In the genomic region with DNA sequence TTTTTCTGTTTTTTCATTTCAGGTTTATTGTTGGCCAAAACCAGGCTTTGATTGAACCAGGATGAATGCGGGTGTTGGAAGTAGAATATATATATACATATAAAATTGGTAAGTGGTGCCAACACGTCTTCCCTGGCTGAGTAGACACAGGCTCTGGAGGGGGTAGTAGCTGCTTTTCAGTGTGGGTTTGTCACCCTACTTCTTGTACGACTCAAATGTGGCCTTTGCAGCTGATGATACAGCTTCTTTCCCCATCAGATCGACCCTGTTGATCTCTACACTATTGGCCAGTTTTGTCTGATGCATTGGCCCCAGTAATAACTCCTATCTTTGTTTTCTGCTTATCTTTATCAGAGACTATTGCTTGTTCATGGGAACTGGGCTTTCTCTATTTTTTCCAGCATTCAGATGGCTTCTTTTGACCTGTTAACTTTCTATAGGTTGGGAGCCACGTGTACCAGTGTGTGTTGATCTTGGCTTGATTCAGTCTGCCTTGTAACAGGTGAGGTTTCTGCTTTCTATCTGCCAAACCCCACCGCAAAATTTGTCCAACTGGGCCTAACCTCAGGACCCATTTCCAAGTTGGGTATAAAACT, we compare ENCODE assay signal across 9 cellular contexts. TPM values are rescaled to one million over a fixed set of nuclear protein-coding genes. Genes with fewer than 3 reads are reported as not detected.
A peak's percentile ranks its signal among the peaks of the same experiment; 100 is the strongest.
DNase-seq lines count a peak whose midpoint lies in the region; ATAC-seq, FAIRE-seq and TF ChIP-seq lines count a peak whose summit lies in the region.
"Had no signal": no experiment of that assay in that cellular context is flagged by ENCODE, and none has a peak within 500 bp of the region (broad histone marks: within the 10 kb centered on the region; RNA-seq: fewer than 3 reads in every experiment).

No MANE protein-coding gene starts in this region.

- H4K20me1 ChIP-seq in K562 (replicated peaks; ENCODE audit: control insufficient read depth, insufficient read depth, low read length) = peaks cover 60% of the 10 kb centered on the region

- CTCF ChIA-PET in K562 (lab: Yijun Ruan, JAX; ENCODE audit: low intra/inter-chr PET ratio) = no interaction called here

- H3K36me3 ChIP-seq in BE2C (peaks cover 73% of the 10 kb centered on the region), K562 (ENCODE audit: control insufficient read depth, insufficient read depth, low read length) (peaks cover 76% of the 10 kb centered on the region)

- no peak for TF ChIP-seq POLR2A in K562 (conservative IDR thresholded peaks at IDR 0.05)

- H3K4me1 ChIP-seq in BE2C = peaks cover 13% of the 10 kb centered on the region
- H3K4me1 ChIP-seq in K562 (replicated peaks in 1 of 2; ENCODE audit: control insufficient read depth in 2 of 2, insufficient read depth in 2 of 2, low read length in 2 of 2) = peaks cover 16 to 36% of the 10 kb centered on the region in 2 experiments
- H3K4me1 ChIP-seq in mononuclear cell (ENCODE audit: insufficient read depth, low read length) = peaks cover 55% of the 10 kb centered on the region

- peak; percentile 49 for FAIRE-seq in HTR-8/SVneo (lab: Jason Lieb, UNC)
- FAIRE-seq in K562 (lab: Jason Lieb, UNC) = no peak

- TF ChIP-seq CTCF in BE2C (IDR thresholded peaks at IDR 0.05; ENCODE audit: low read depth, low read length) (no peak), K562 (IDR thresholded peaks at IDR 0.05 in 2 of 3, conservative IDR thresholded peaks at IDR 0.05 in 1 of 3; ENCODE audit: insufficient read depth in 2 of 3, low read depth in 1 of 3, low read length in 3 of 3) (no peak)

- in situ Hi-C loops in K562 (cut with MboI) = no loop called here

- no peak overlapping the region for H2AFZ ChIP-seq in K562 (ENCODE audit: low read depth, low read length)

- peaks cover 98% of the 10 kb centered on the region for H3K79me2 ChIP-seq in K562 (ENCODE audit: control insufficient read depth, insufficient read depth, low read length)

- H3K27me3 ChIP-seq in BE2C (no peaks in the 10 kb centered on the region), K562 (ENCODE audit: control insufficient read depth in 2 of 2, insufficient read depth in 2 of 2, low read length in 2 of 2) (no peaks in the 10 kb centered on the region), mononuclear cell (ENCODE audit: insufficient read depth, low read length) (no peaks in the 10 kb centered on the region)

- intact Hi-C loops in K562 (cut with micrococcal nuclease) (no loop called here), posterior cingulate gyrus (cut with DNase I) (no loop called here)

- H3K9me3 ChIP-seq in BE2C = no peaks in the 10 kb centered on the region
- H3K9me3 ChIP-seq in K562 (replicated peaks; ENCODE audit: control insufficient read depth, insufficient read depth, low read depth, low read length) = peaks cover 12% of the 10 kb centered on the region
- peaks cover 43% of the 10 kb centered on the region for H3K9me3 ChIP-seq in mononuclear cell (ENCODE audit: low read depth, low read length)

- H3K4me2 ChIP-seq in K562 (ENCODE audit: insufficient read depth, low read length) = peak overlapping the region; percentile 99

- peaks cover 12% of the 10 kb centered on the region for H3K9me1 ChIP-seq in K562 (ENCODE audit: control insufficient read depth, insufficient read depth, low read length)

- no TSS peak for BruUV-seq in K562 (replicated peaks; lab: Mats Ljungman, UMichigan)

- TF ChIP-seq RAD21 in K562 (CRISPR knock-in tag; conservative IDR thresholded peaks at IDR 0.05 in 1 of 2, IDR thresholded peaks at IDR 0.05 in 1 of 2) = no peak

- H3K4me3 ChIP-seq in BE2C (ENCODE audit: low read depth, low read length) (peak overlapping the region; percentile 97), K562 (peak overlapping the region; percentile 93), mononuclear cell (ENCODE audit: low read length) (peak overlapping the region; percentile 68)

- POLR2A ChIA-PET in K562 (lab: Yijun Ruan, JAX) = interaction anchor here (0.6 to 6.0 kb wide), 15 partner anchors 7 to 97 kb away, joined by 3 to 68 read pairs (median 4); no protein-coding TSS in a partner anchor

- H3K27ac ChIP-seq in K562 (ENCODE audit: extremely low read depth, low read depth, low read length) = peak overlapping the region; percentile 95

- no peak for DNase-seq in BE2C
- DNase-seq in HTR-8/SVneo (ENCODE audit: insufficient read length, low spot score) = no peak
- no peak for DNase-seq in K562 (ENCODE audit: extremely low read depth in 1 of 4, low spot score in 3 of 4)
- no peak for DNase-seq in posterior cingulate gyrus
- DNase-seq: NCI-H526 had no signal

- no peak for TF ChIP-seq EP300 in K562 (IDR thresholded peaks at IDR 0.05; ENCODE audit: low read length)

- WGBS in K562 (ENCODE audit: insufficient coverage, low coverage, missing lambda C conversion rate) = under 1% methylated on average over 6 of the region's 6 CpGs

- peak overlapping the region; percentile 91 to 99 for H3K9ac ChIP-seq in K562 (ENCODE audit: insufficient read depth in 1 of 2, low read depth in 2 of 2, low read length in 2 of 2)

- ATAC-seq in K562 (no peak), GM21390 (IDR thresholded peaks at IDR 0.05; ENCODE audit: unreplicated experiment) (no peak), GM18502 (IDR thresholded peaks at IDR 0.05; ENCODE audit: poor library complexity, unreplicated experiment) (no peak), GM21825 (IDR thresholded peaks at IDR 0.05; ENCODE audit: unreplicated experiment) (no peak)

TF ChIP-seq in K562, 482 proteins besides CTCF, POLR2A, EP300 and RAD21 (continues in another document):
- TF ChIP-seq TOE1 (IDR thresholded peaks at IDR 0.05; ENCODE audit: borderline replicate concordance) (0 out of 2 replicates have a peak, but pooled peaks have one; percentile 21), TOE1 (CRISPR knock-in tag; IDR thresholded peaks at IDR 0.05; ENCODE audit: borderline replicate concordance, low read depth) (no peak), HDAC3 (IDR thresholded peaks at IDR 0.05; ENCODE audit: borderline replicate concordance, partially characterized antibody) (no peak), CHD1 (IDR thresholded peaks at IDR 0.05; ENCODE audit: low read length) (peak; percentile 85), TGIF2 (CRISPR knock-in tag; IDR thresholded peaks at IDR 0.05) (peak; percentile 11; the same call in 1 of the 2 replicates), SMARCA4 (IDR thresholded peaks at IDR 0.05) (0 out of 2 replicates have a peak, but pooled peaks have one; percentile 6), RBM39 (optimal IDR thresholded peaks at IDR 0.05; ENCODE audit: low read depth, low read length) (peak; percentile 91), CREB1 (IDR thresholded peaks at IDR 0.05) (no peak), CREB1 (CRISPR knock-in tag; IDR thresholded peaks at IDR 0.05) (peak; percentile 29; the same call in 1 of the 2 replicates), ZNF445 (CRISPR knock-in tag; IDR thresholded peaks at IDR 0.05; ENCODE audit: low read depth) (0 out of 2 replicates have a peak, but pooled peaks have one; percentile 34), ZBED1 (IDR thresholded peaks at IDR 0.05) (0 out of 2 replicates have a peak, but pooled peaks have one; percentile 41), ELF1 (tag; IDR thresholded peaks at IDR 0.05) (peak; percentile 26; the same call in 1 of the 2 replicates)
- TF ChIP-seq, protein P1, sequence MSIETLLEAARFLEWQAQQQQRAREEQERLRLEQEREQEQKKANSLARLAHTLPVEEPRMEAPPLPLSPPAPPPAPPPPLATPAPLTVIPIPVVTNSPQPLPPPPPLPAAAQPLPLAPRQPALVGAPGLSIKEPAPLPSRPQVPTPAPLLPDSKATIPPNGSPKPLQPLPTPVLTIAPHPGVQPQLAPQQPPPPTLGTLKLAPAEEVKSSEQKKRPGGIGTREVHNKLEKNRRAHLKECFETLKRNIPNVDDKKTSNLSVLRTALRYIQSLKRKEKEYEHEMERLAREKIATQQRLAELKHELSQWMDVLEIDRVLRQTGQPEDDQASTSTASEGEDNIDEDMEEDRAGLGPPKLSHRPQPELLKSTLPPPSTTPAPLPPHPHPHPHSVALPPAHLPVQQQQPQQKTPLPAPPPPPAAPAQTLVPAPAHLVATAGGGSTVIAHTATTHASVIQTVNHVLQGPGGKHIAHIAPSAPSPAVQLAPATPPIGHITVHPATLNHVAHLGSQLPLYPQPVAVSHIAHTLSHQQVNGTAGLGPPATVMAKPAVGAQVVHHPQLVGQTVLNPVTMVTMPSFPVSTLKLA (conservative IDR thresholded peaks at IDR 0.05) = peak; percentile 67
- TF ChIP-seq, protein P2, sequence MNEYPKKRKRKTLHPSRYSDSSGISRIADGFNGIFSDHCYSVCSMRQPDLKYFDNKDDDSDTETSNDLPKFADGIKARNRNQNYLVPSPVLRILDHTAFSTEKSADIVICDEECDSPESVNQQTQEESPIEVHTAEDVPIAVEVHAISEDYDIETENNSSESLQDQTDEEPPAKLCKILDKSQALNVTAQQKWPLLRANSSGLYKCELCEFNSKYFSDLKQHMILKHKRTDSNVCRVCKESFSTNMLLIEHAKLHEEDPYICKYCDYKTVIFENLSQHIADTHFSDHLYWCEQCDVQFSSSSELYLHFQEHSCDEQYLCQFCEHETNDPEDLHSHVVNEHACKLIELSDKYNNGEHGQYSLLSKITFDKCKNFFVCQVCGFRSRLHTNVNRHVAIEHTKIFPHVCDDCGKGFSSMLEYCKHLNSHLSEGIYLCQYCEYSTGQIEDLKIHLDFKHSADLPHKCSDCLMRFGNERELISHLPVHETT (CRISPR knock-in tag; conservative IDR thresholded peaks at IDR 0.05 in 1 of 2, IDR thresholded peaks at IDR 0.05 in 1 of 2) = peak in 1 of 2 experiments; percentile 52; a peak in 1 of 4 replicates

RNA-seq across cellular contexts. Expression of a gene that starts 2.7 kb away (rescaled TPM):
- 9.0 TPM for polyA plus RNA-seq in BE2C (2012; ENCODE audit: insufficient read depth, insufficient read length, low read depth)
- 34.0 and 34.5 TPM in 2 replicates for total RNA-seq in K562 (2011; cell fraction: chromatin; rRNA removed; ENCODE audit: low replicate concordance)
- 14.8 and 15.7 TPM in 2 replicates for total RNA-seq in K562 (2011; cell fraction: nucleolus; rRNA removed)
- total RNA-seq in K562 (2011; cell fraction: nucleoplasm; rRNA removed) = 12.4 and 17.1 TPM in 2 replicates
- total RNA-seq in K562 (2014; rRNA removed) (10.3 and 12.4 TPM in 2 replicates), K562 (2014; rRNA removed; fragmentation: Illumina TruSeq; extraction: Trizol) (11.9 and 13.5 TPM in 2 replicates), K562 (2015; rRNA removed; fragmentation: Illumina TruSeq; extraction: Trizol) (12.4 and 13.8 TPM in 2 replicates), K562 (2021) (11.9 and 13.4 TPM in 2 replicates), mononuclear cell (99.6 TPM)
- polyA plus RNA-seq in K562 (2011; rRNA removed) (2.5 and 3.8 TPM in 2 replicates), K562 (2014; fragmentation: Illumina TruSeq; extraction: Trizol) (10.4 and 11.6 TPM in 2 replicates), K562 (2014; fragmentation: Nextera tagmentation; extraction: Ambion mirVana) (1 to 10 TPM; 4.4 to 4.9 TPM), K562 (2014; rRNA removed) (7.2 and 7.6 TPM in 2 replicates)
- 3.5 and 4.1 TPM in 2 replicates for polyA plus RNA-seq in K562 (2011; cell fraction: cytosol; rRNA removed)
- 3.0 and 7.0 TPM in 2 replicates for polyA plus RNA-seq in K562 (2011; cell fraction: nucleus; rRNA removed)
- polyA plus RNA-seq in K562 (2012) = 6.0 and 6.5 TPM in 2 replicates
- polyA minus RNA-seq in K562 (2011; rRNA and poly(A)+ RNA removed) = 15.4 and 15.9 TPM in 2 replicates
- 5.7 and 9.7 TPM in 2 replicates for polyA minus RNA-seq in K562 (2011; cell fraction: cytosol; rRNA and poly(A)+ RNA removed)
- 9.0 and 12.0 TPM in 2 replicates for polyA minus RNA-seq in K562 (2011; cell fraction: nucleus; rRNA and poly(A)+ RNA removed)
